1 cellular context compared by ENCODE assay signal in genomic region chr7:92797693-92798092, GRCh38.
TF ChIP-seq lines count a peak whose summit lies in the region.

No MANE protein-coding gene starts in this region.

TF ChIP-seq in WTC11, 78 proteins besides CTCF, POLR2A, EP300 and RAD21 (continued from another document):
- TF ChIP-seq, protein P1, sequence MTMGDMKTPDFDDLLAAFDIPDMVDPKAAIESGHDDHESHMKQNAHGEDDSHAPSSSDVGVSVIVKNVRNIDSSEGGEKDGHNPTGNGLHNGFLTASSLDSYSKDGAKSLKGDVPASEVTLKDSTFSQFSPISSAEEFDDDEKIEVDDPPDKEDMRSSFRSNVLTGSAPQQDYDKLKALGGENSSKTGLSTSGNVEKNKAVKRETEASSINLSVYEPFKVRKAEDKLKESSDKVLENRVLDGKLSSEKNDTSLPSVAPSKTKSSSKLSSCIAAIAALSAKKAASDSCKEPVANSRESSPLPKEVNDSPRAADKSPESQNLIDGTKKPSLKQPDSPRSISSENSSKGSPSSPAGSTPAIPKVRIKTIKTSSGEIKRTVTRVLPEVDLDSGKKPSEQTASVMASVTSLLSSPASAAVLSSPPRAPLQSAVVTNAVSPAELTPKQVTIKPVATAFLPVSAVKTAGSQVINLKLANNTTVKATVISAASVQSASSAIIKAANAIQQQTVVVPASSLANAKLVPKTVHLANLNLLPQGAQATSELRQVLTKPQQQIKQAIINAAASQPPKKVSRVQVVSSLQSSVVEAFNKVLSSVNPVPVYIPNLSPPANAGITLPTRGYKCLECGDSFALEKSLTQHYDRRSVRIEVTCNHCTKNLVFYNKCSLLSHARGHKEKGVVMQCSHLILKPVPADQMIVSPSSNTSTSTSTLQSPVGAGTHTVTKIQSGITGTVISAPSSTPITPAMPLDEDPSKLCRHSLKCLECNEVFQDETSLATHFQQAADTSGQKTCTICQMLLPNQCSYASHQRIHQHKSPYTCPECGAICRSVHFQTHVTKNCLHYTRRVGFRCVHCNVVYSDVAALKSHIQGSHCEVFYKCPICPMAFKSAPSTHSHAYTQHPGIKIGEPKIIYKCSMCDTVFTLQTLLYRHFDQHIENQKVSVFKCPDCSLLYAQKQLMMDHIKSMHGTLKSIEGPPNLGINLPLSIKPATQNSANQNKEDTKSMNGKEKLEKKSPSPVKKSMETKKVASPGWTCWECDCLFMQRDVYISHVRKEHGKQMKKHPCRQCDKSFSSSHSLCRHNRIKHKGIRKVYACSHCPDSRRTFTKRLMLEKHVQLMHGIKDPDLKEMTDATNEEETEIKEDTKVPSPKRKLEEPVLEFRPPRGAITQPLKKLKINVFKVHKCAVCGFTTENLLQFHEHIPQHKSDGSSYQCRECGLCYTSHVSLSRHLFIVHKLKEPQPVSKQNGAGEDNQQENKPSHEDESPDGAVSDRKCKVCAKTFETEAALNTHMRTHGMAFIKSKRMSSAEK (CRISPR knock-in tag; IDR thresholded peaks at IDR 0.05; ENCODE audit: borderline replicate concordance): no peak
- TF ChIP-seq NR1H2 (CRISPR knock-in tag; IDR thresholded peaks at IDR 0.05) (no peak), SMAD4 (CRISPR knock-in tag; IDR thresholded peaks at IDR 0.05) (no peak), NR2C2 (CRISPR knock-in tag; IDR thresholded peaks at IDR 0.05) (no peak), SOX15 (CRISPR knock-in tag; IDR thresholded peaks at IDR 0.05) (no peak), STAT6 (CRISPR knock-in tag; conservative IDR thresholded peaks at IDR 0.05; ENCODE audit: low read depth) (no peak), TP53 (CRISPR knock-in tag; IDR thresholded peaks at IDR 0.05) (no peak)
